In the genomic region with DNA sequence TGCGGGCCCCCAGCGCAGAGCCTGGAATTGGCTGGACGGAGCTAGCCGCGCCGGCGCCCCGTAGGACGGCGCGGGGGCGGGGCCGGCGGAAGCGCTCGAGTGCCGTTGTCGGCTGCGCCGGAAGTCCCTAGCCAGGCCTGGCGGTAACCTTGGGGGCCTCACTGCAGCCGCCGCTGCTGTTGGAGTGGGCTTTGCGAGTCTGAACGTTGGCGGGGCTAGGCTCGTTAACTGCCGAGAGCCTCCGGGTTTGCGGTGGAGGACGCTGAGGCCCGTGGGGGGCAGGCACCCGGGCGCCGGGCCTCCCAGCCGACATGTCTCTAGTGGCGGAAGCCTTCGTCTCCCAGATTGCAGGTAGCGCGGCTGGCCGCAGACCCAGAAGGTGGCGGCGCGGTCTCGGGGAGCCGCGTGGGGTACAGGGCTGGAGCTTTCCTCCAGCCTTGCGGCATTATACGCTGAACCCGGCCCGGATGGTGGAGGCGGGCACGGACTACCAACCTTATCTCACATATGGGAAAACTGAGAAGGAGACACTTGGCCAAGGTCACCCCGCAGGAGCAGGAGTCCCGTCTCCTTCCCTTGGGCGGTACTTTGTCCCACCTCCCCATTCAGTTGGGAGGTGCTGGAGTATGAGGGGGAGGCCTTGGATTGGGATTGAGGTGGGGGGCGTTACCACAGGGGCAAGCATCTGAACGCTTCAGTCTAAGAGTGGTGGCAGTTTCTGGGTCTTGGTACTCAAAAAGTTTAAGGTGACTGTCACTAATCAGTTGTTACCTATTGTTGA, we compare ENCODE assay signal across 8 cellular contexts. TPM values are rescaled to one million over a fixed set of nuclear protein-coding genes. Genes with fewer than 3 reads are reported as not detected.
DNase-seq lines count a peak whose midpoint lies in the region; ATAC-seq and TF ChIP-seq lines count a peak whose summit lies in the region.

MTX2 (plus strand) TSS at position 124 of the 781 bp plus-strand sequence; CDS start at position 312, 188 bp downstream.

- H3K27me3 Mint-ChIP-seq in natural killer cell treated with Interleukin-12 subunit alpha and Interleukin-12 subunit beta and Interleukin-15 and Interleukin-18, amount 100 ng/mL, for 72 hours, result peaks cover 0 to 11% of the 10 kb centered on the region in 2 donors
- H3K27me3 Mint-ChIP-seq in stimulated activated naive CD8-positive, alpha-beta T cell treated with anti-CD3 and anti-CD28 coated beads, Interleukin-15, Interleukin-2, amounts not matched to agents 100 ng/mL and 50 ng/mL, for 24 hours, result no peaks in the 10 kb centered on the region

- H3K36me3 Mint-ChIP-seq in natural killer cell treated with Interleukin-12 subunit alpha and Interleukin-12 subunit beta and Interleukin-15 and Interleukin-18, amount 100 ng/mL, for 72 hours, result no peaks in the 10 kb centered on the region
- H3K36me3 Mint-ChIP-seq in stimulated activated naive CD8-positive, alpha-beta T cell treated with anti-CD3 and anti-CD28 coated beads, Interleukin-15, Interleukin-2, amounts not matched to agents 100 ng/mL and 50 ng/mL, for 24 hours (ENCODE audit: low read depth), result peaks cover 9% of the 10 kb centered on the region

- peak within 1 kb of the TSS; percentile 99 for H3K9ac ChIP-seq in Karpas-422 (ENCODE audit: low read length)

- peaks cover 37% of the 10 kb centered on the region for H3K4me1 ChIP-seq in Karpas-422 (ENCODE audit: low read length)

- peak; percentile 84 for DNase-seq in Daoy (ENCODE audit: low read depth)
- DNase-seq in Karpas-422, result peak; percentile 95
- peak; percentile 86 for DNase-seq in RPMI8226
- DNase-seq in activated T-helper 1 cell treated with anti-CD3 and anti-CD28 coated beads, Interleukin-2, amount 50 U/mL, for 16 hours (ENCODE audit: low read depth in 1 of 2, low spot score in 1 of 2), result peak; percentile 26 to 37
- DNase-seq in fibroblast of mammary gland (ENCODE audit: low read depth), result peak; percentile 42
- peak; percentile 76 for DNase-seq in natural killer cell treated with Interleukin-12 subunit alpha and Interleukin-12 subunit beta and Interleukin-15 and Interleukin-18, amount 100 ng/mL, for 72 hours (ENCODE audit: low spot score)

- H3K9me3 Mint-ChIP-seq in natural killer cell treated with Interleukin-12 subunit alpha and Interleukin-12 subunit beta and Interleukin-15 and Interleukin-18, amount 100 ng/mL, for 72 hours, result no peaks in the 10 kb centered on the region
- no peaks in the 10 kb centered on the region for H3K9me3 Mint-ChIP-seq in stimulated activated naive CD8-positive, alpha-beta T cell treated with anti-CD3 and anti-CD28 coated beads, Interleukin-15, Interleukin-2, amounts not matched to agents 100 ng/mL and 50 ng/mL, for 24 hours

- H3K4me3 ChIP-seq in Karpas-422 (ENCODE audit: low read length) (peak within 1 kb of the TSS; percentile 100), fibroblast of mammary gland (ENCODE audit: control insufficient read depth, low read depth, low read length) (peak within 1 kb of the TSS; percentile 90)

- peaks cover 52% of the 10 kb centered on the region for H3K79me2 ChIP-seq in Karpas-422 (ENCODE audit: low read length)

- peaks cover 21% of the 10 kb centered on the region for H3K36me3 ChIP-seq in Karpas-422 (ENCODE audit: insufficient read depth, low read length)

- H4K20me1 ChIP-seq in Karpas-422 (ENCODE audit: insufficient read depth, low read depth, low read length), result peaks cover 4% of the 10 kb centered on the region; the same call in 1 of the 2 replicates

- peak within 1 kb of the TSS; percentile 92 for H2AFZ ChIP-seq in Karpas-422 (ENCODE audit: low read length)

- peaks cover 10 to 26% of the 10 kb centered on the region in 2 donors for H3K4me1 Mint-ChIP-seq in natural killer cell treated with Interleukin-12 subunit alpha and Interleukin-12 subunit beta and Interleukin-15 and Interleukin-18, amount 100 ng/mL, for 72 hours (ENCODE audit: low read depth in 2 of 2)
- peaks cover 25% of the 10 kb centered on the region for H3K4me1 Mint-ChIP-seq in stimulated activated naive CD8-positive, alpha-beta T cell treated with anti-CD3 and anti-CD28 coated beads, Interleukin-15, Interleukin-2, amounts not matched to agents 100 ng/mL and 50 ng/mL, for 24 hours (ENCODE audit: low read depth)

- no peaks in the 10 kb centered on the region for H3K9me3 ChIP-seq in Karpas-422 (ENCODE audit: low read length)

- H3K4me2 ChIP-seq in Karpas-422 (ENCODE audit: low read depth, low read length, poor library complexity, severe bottlenecking), result peak within 1 kb of the TSS; percentile 79

- no peaks in the 10 kb centered on the region for H3K27me3 ChIP-seq in Karpas-422 (ENCODE audit: low read length)

- peak within 1 kb of the TSS; percentile 77 to 93 for H3K27ac Mint-ChIP-seq in natural killer cell treated with Interleukin-12 subunit alpha and Interleukin-12 subunit beta and Interleukin-15 and Interleukin-18, amount 100 ng/mL, for 72 hours
- peak within 1 kb of the TSS; percentile 94 for H3K27ac Mint-ChIP-seq in stimulated activated naive CD8-positive, alpha-beta T cell treated with anti-CD3 and anti-CD28 coated beads, Interleukin-15, Interleukin-2, amounts not matched to agents 100 ng/mL and 50 ng/mL, for 24 hours

- peak within 1 kb of the TSS; percentile 72 for H3K27ac ChIP-seq in Karpas-422 (ENCODE audit: low read length)

- ATAC-seq in GM21786 (IDR thresholded peaks at IDR 0.05; ENCODE audit: unreplicated experiment), result peak; percentile 97
- peak; percentile 97 for ATAC-seq in natural killer cell treated with Interleukin-12 subunit alpha and Interleukin-12 subunit beta and Interleukin-15 and Interleukin-18, amount 100 ng/mL, for 72 hours

- no peak for TF ChIP-seq CTCF in fibroblast of mammary gland (conservative IDR thresholded peaks at IDR 0.05; ENCODE audit: control insufficient read depth, insufficient read depth, low read depth, low read length)

- no peaks in the 10 kb centered on the region for H3K9me2 ChIP-seq in Karpas-422 (replicated peaks; ENCODE audit: insufficient read depth, low read length)

- peak within 1 kb of the TSS; percentile 94 for H3K4me3 Mint-ChIP-seq in natural killer cell treated with Interleukin-12 subunit alpha and Interleukin-12 subunit beta and Interleukin-15 and Interleukin-18, amount 100 ng/mL, for 72 hours
- peak within 1 kb of the TSS; percentile 97 for H3K4me3 Mint-ChIP-seq in stimulated activated naive CD8-positive, alpha-beta T cell treated with anti-CD3 and anti-CD28 coated beads, Interleukin-15, Interleukin-2, amounts not matched to agents 100 ng/mL and 50 ng/mL, for 24 hours

RNA-seq across cellular contexts. Expression of gene MTX2, which starts in this region (rescaled TPM):
- 37.1 and 53.4 TPM in 2 replicates for total RNA-seq in Daoy (2014; rRNA removed; shearing (Covaris generic))
- total RNA-seq in Karpas-422 (2014; rRNA removed; shearing (Covaris generic); ENCODE audit: low replicate concordance), result 64.8 and 106 TPM in 2 replicates
- 10 to 100 TPM; 20.4 to 21.9 TPM for total RNA-seq in natural killer cell treated with Interleukin-12 subunit alpha and Interleukin-12 subunit beta and Interleukin-15 and Interleukin-18, amount 100 ng/mL, for 72 hours

Comparison
In these comparisons a context has a peak if more than half of its experiments do, and no peak if none do; other contexts are left out.
1. Peak in every context shown above with its lines: DNase-seq, ATAC-seq, H3K4me3 ChIP-seq and H3K27ac ChIP-seq.
2. DNase-seq: peak in every context shown above with its lines; median percentile 95 in Karpas-422; 86 in RPMI8226; 84 in Daoy; 76 in natural killer cell treated with Interleukin-12 subunit alpha and Interleukin-12 subunit beta and Interleukin-15 and Interleukin-18, amount 100 ng/mL, for 72 hours; 42 in fibroblast of mammary gland; 32 in activated T-helper 1 cell treated with anti-CD3 and anti-CD28 coated beads, Interleukin-2, amount 50 U/mL, for 16 hours.